In genomic region chr14:66645716-66646115, GRCh38 we compare ENCODE assay signal across 3 cellular contexts.
TF ChIP-seq lines count a peak whose summit lies in the region.

No MANE protein-coding gene starts in this region.

TF ChIP-seq in SK-N-SH, 30 proteins besides CTCF, POLR2A, EP300 and RAD21:
- TF ChIP-seq TCF12 (IDR thresholded peaks at IDR 0.05) (peak; percentile 12; the same call in 1 of the 2 replicates), RFX5 (IDR thresholded peaks at IDR 0.05; ENCODE audit: low read length) (no peak)

TF ChIP-seq in SK-N-SH treated with all-trans-retinoic acid at 6 μM for 48 hours, 23 proteins besides CTCF, POLR2A, EP300 and RAD21:
- TF ChIP-seq ZFP30 (CRISPR knock-in tag; IDR thresholded peaks at IDR 0.05) (no peak), RARB (CRISPR knock-in tag; IDR thresholded peaks at IDR 0.05) (no peak), PATZ1 (CRISPR knock-in tag; IDR thresholded peaks at IDR 0.05; ENCODE audit: borderline replicate concordance) (no peak), ARNTL (CRISPR knock-in tag; IDR thresholded peaks at IDR 0.05; ENCODE audit: borderline replicate concordance, low read depth) (no peak), CSRNP3 (CRISPR knock-in tag; IDR thresholded peaks at IDR 0.05) (no peak), OSR1 (CRISPR knock-in tag; IDR thresholded peaks at IDR 0.05) (no peak), ZNF565 (CRISPR knock-in tag; conservative IDR thresholded peaks at IDR 0.05; ENCODE audit: low read depth) (no peak), TOX (CRISPR knock-in tag; IDR thresholded peaks at IDR 0.05; ENCODE audit: borderline replicate concordance) (no peak), CREB5 (CRISPR knock-in tag; IDR thresholded peaks at IDR 0.05; ENCODE audit: low read depth) (no peak), ZNF70 (CRISPR knock-in tag; IDR thresholded peaks at IDR 0.05) (no peak), GLIS3 (CRISPR knock-in tag; IDR thresholded peaks at IDR 0.05) (no peak), BACH2 (CRISPR knock-in tag; IDR thresholded peaks at IDR 0.05; ENCODE audit: borderline replicate concordance) (no peak), TCF4 (CRISPR knock-in tag; IDR thresholded peaks at IDR 0.05; ENCODE audit: borderline replicate concordance) (no peak), SNAI2 (CRISPR knock-in tag; IDR thresholded peaks at IDR 0.05) (no peak), ZC3H10 (CRISPR knock-in tag; IDR thresholded peaks at IDR 0.05) (no peak), ESRRG (CRISPR knock-in tag; IDR thresholded peaks at IDR 0.05) (no peak), ZNF8 (CRISPR knock-in tag; IDR thresholded peaks at IDR 0.05) (no peak), PPARA (CRISPR knock-in tag; IDR thresholded peaks at IDR 0.05; ENCODE audit: borderline replicate concordance) (no peak)

TF ChIP-seq in endothelial cell of umbilical vein, 7 proteins besides CTCF, POLR2A, EP300 and RAD21:
- peak; percentile 44 for TF ChIP-seq GATA2 (IDR thresholded peaks at IDR 0.05; ENCODE audit: insufficient read depth, insufficient read length, low read depth, low read length)
- TF ChIP-seq JUN (IDR thresholded peaks at IDR 0.05; ENCODE audit: borderline replicate concordance, insufficient read depth, insufficient read length, low read depth) = peak; percentile 82
- TF ChIP-seq MYC (IDR thresholded peaks at IDR 0.05; ENCODE audit: low read depth, low read length) = no peak
- no peak for TF ChIP-seq POLR2AphosphoS5 (IDR thresholded peaks at IDR 0.05; ENCODE audit: insufficient read depth, low read depth, low read length)
- TF ChIP-seq FOS (IDR thresholded peaks at IDR 0.05; ENCODE audit: borderline replicate concordance, insufficient read depth, low read length) = peak; percentile 53
- TF ChIP-seq EZH2 (IDR thresholded peaks at IDR 0.05; ENCODE audit: borderline replicate concordance, low read depth, low read length, severe bottlenecking) = no peak
- no peak for TF ChIP-seq MAX (IDR thresholded peaks at IDR 0.05; ENCODE audit: insufficient read depth, insufficient read length)
TF ChIP-seq in endothelial cell of umbilical vein: peak in this region for 3.
